ENCODE assay signal across 8 cellular contexts in genomic region chr9:77433675-77434445, GRCh38.
A peak's percentile ranks its signal among the peaks of the same experiment; 100 is the strongest.
DNase-seq lines count a peak whose midpoint lies in the region; ATAC-seq and TF ChIP-seq lines count a peak whose summit lies in the region.

No MANE protein-coding gene starts in this region.

- H3K27me3 ChIP-seq in Peyer's patch (no peaks in the 10 kb centered on the region), adipocyte (replicated peaks; ENCODE audit: control insufficient read depth, insufficient read depth, low read length) (no peaks in the 10 kb centered on the region), left ventricle myocardium inferior (ENCODE audit: low read depth) (no peaks in the 10 kb centered on the region)

- ATAC-seq in GM19463 (IDR thresholded peaks at IDR 0.05; ENCODE audit: unreplicated experiment) (peak; percentile 80), GM21447 (IDR thresholded peaks at IDR 0.05; ENCODE audit: unreplicated experiment) (no peak)

- intact Hi-C loops in left ventricle myocardium inferior (cut with micrococcal nuclease), result no loop called here

- no peak overlapping the region for H3K9ac ChIP-seq in adipocyte (ENCODE audit: low read length)

- H3K27ac ChIP-seq in Peyer's patch (no peak overlapping the region), left ventricle myocardium inferior (replicated peaks) (no peak overlapping the region)

- no peaks in the 10 kb centered on the region for H3K36me3 ChIP-seq in Peyer's patch
- no peaks in the 10 kb centered on the region for H3K36me3 ChIP-seq in adipocyte (ENCODE audit: control insufficient read depth, insufficient read depth, low read length, severe bottlenecking)
- no peaks in the 10 kb centered on the region for H3K36me3 ChIP-seq in left ventricle myocardium inferior

- H3K4me1 ChIP-seq in Peyer's patch (no peaks in the 10 kb centered on the region), adipocyte (ENCODE audit: control insufficient read depth, insufficient read depth, low read length) (peaks cover 3% of the 10 kb centered on the region), left ventricle myocardium inferior (no peaks in the 10 kb centered on the region)

- peak; percentile 29 for DNase-seq in DMS153 treated with DMSO at 0.1 percent for 48 hours (lab: John Stamatoyannopoulos, UW; ENCODE audit: unreplicated experiment)
- peak; percentile 46 for DNase-seq in HT1080 (ENCODE audit: low read depth)
- DNase-seq in Peyer's patch, result peak in 2 of 3 donors; percentile 62 to 75
- DNase-seq in adipocyte (ENCODE audit: low read depth), result peak; percentile 88
- DNase-seq in left ventricle myocardium inferior, result peak; percentile 56
- peak; percentile 41 for DNase-seq in renal cortical epithelial cell (ENCODE audit: low read depth)

- TF ChIP-seq CTCF in Peyer's patch (IDR thresholded peaks at IDR 0.05) (peak in 5 of 6 experiments; percentile 6 to 88 (median 82)), left ventricle myocardium inferior (IDR thresholded peaks at IDR 0.05; ENCODE audit: borderline replicate concordance) (peak; percentile 95)

- H3K4me3 ChIP-seq in Peyer's patch, result no peak overlapping the region
- H3K4me3 ChIP-seq in adipocyte (ENCODE audit: low read length), result no peak overlapping the region
- no peak overlapping the region for H3K4me3 ChIP-seq in left ventricle myocardium inferior

- H3K9me3 ChIP-seq in Peyer's patch, result no peaks in the 10 kb centered on the region
- no peaks in the 10 kb centered on the region for H3K9me3 ChIP-seq in adipocyte (ENCODE audit: control insufficient read depth, low read length)
- H3K9me3 ChIP-seq in left ventricle myocardium inferior (replicated peaks), result no peaks in the 10 kb centered on the region

- TF ChIP-seq POLR2A in Peyer's patch (IDR thresholded peaks at IDR 0.05), result no peak

Comparison
In these comparisons a context has a peak if more than half of its experiments do, and no peak if none do; other contexts are left out.
1. DNase-seq: peak in every context shown above with its lines; median percentile 88 in adipocyte; 68 in Peyer's patch; 56 in left ventricle myocardium inferior; 46 in HT1080; 41 in renal cortical epithelial cell; 29 in DMS153 treated with DMSO at 0.1 percent for 48 hours.